Comparison of ENCODE assay signal across 8 cellular contexts in genomic region chr1:189429610-189430009, GRCh38.
A peak's percentile ranks its signal among the peaks of the same experiment; 100 is the strongest.
DNase-seq lines count a peak whose midpoint lies in the region; TF ChIP-seq lines count a peak whose summit lies in the region.

No MANE protein-coding gene starts in this region.

- H4K8ac ChIP-seq in mesenchymal stem cell (ENCODE audit: low read length) = no peak overlapping the region

- no peaks in the 10 kb centered on the region for H3K27me3 ChIP-seq in mesenchymal stem cell (ENCODE audit: control insufficient read depth in 1 of 2, insufficient read depth in 1 of 2, low read length in 2 of 2)

- no peak overlapping the region for H3K4me3 ChIP-seq in mesenchymal stem cell (ENCODE audit: insufficient read depth in 1 of 2, low read depth in 1 of 2, low read length in 2 of 2)

- H2BK12ac ChIP-seq in mesenchymal stem cell (ENCODE audit: low read length in 2 of 2) = no peak overlapping the region

- H3K27ac Mint-ChIP-seq in activated CD4-positive, alpha-beta T cell treated with anti-CD3 and anti-CD28 coated beads, Interleukin-2, amount 10 ng/mL, durations not matched to agents 7 days and 5 days = no peak overlapping the region

- no peak overlapping the region for H2BK120ac ChIP-seq in mesenchymal stem cell (ENCODE audit: low read depth, low read length)

- DNase-seq in GM10266 (ENCODE audit: extremely low spot score) = peak; percentile 13
- DNase-seq in LoVo (ENCODE audit: low spot score) = peak; percentile 15
- peak; percentile 1 for DNase-seq in mesenchymal stem cell
- no peak for DNase-seq in stimulated activated CD4-positive, alpha-beta T cell treated with anti-CD3 and anti-CD28 coated beads, Interleukin-4, amount 100 ng/mL, for 24 hours
- DNase-seq in NCI-H1694 (lab: John Stamatoyannopoulos, UW) = no peak
- no peak for DNase-seq in activated CD4-positive, alpha-beta T cell treated with anti-CD3 and anti-CD28 coated beads, Interleukin-2, amount 10 ng/mL, durations not matched to agents 7 days and 5 days
- no peak for DNase-seq in activated CD4-positive, CD25-positive, alpha-beta regulatory T cell treated with anti-CD3 and anti-CD28 coated beads, Interleukin-2, amount 50 U/mL, for 72 hours

- no peak overlapping the region for H3K9ac ChIP-seq in mesenchymal stem cell (ENCODE audit: low read length)

- no peak overlapping the region for H3K4ac ChIP-seq in mesenchymal stem cell (ENCODE audit: low read depth in 1 of 2, low read length in 2 of 2)

- no peak overlapping the region for H3K23ac ChIP-seq in mesenchymal stem cell (ENCODE audit: low read length in 2 of 2)

- H3K79me1 ChIP-seq in mesenchymal stem cell (replicated peaks; ENCODE audit: low read length, poor library complexity, severe bottlenecking) = no peaks in the 10 kb centered on the region

- H3K36me3 Mint-ChIP-seq in activated CD4-positive, alpha-beta T cell treated with anti-CD3 and anti-CD28 coated beads, Interleukin-2, amount 10 ng/mL, durations not matched to agents 7 days and 5 days (ENCODE audit: low read depth) = no peaks in the 10 kb centered on the region

- H3K14ac ChIP-seq in mesenchymal stem cell (ENCODE audit: low read length in 2 of 2) = no peak overlapping the region

- POLR2A ChIA-PET in activated CD4-positive, alpha-beta T cell treated with anti-CD3 and anti-CD28 coated beads, Interleukin-2, amount 10 ng/mL, durations not matched to agents 7 days and 5 days (lab: Charles Lee) = no interaction called here

- H3K9me3 Mint-ChIP-seq in activated CD4-positive, alpha-beta T cell treated with anti-CD3 and anti-CD28 coated beads, Interleukin-2, amount 10 ng/mL, durations not matched to agents 7 days and 5 days = no peaks in the 10 kb centered on the region

- no peak overlapping the region for H3K4me3 Mint-ChIP-seq in activated CD4-positive, alpha-beta T cell treated with anti-CD3 and anti-CD28 coated beads, Interleukin-2, amount 10 ng/mL, durations not matched to agents 7 days and 5 days

- no peak overlapping the region for H3K4me2 ChIP-seq in mesenchymal stem cell (ENCODE audit: low read length, poor library complexity, severe bottlenecking)

- H2AK5ac ChIP-seq in mesenchymal stem cell (ENCODE audit: low read length, severe bottlenecking) = no peak overlapping the region

- WGBS in mesenchymal stem cell = 55% methylated on average over 3 of the region's 4 CpGs

- H2BK5ac ChIP-seq in mesenchymal stem cell (ENCODE audit: low read depth, low read length, poor library complexity, severe bottlenecking) = no peak overlapping the region

- no peaks in the 10 kb centered on the region for H3K4me1 ChIP-seq in mesenchymal stem cell (ENCODE audit: control insufficient read depth, insufficient read depth, low read depth, low read length)

- no peaks in the 10 kb centered on the region for H3K9me3 ChIP-seq in mesenchymal stem cell (ENCODE audit: control insufficient read depth, low read length)

- no peaks in the 10 kb centered on the region for H3K27me3 Mint-ChIP-seq in activated CD4-positive, alpha-beta T cell treated with anti-CD3 and anti-CD28 coated beads, Interleukin-2, amount 10 ng/mL, durations not matched to agents 7 days and 5 days

- H3K27ac ChIP-seq in VCaP (no peak overlapping the region), mesenchymal stem cell (ENCODE audit: low read length, poor library complexity, severe bottlenecking) (no peak overlapping the region)

- TF ChIP-seq CTCF in GM10266 (IDR thresholded peaks at IDR 0.05; ENCODE audit: control insufficient read depth, insufficient read depth, low read depth, missing control alignments) (peak; percentile 57), VCaP (conservative IDR thresholded peaks at IDR 0.05) (peak; percentile 75)

- H3K4me1 Mint-ChIP-seq in activated CD4-positive, alpha-beta T cell treated with anti-CD3 and anti-CD28 coated beads, Interleukin-2, amount 10 ng/mL, durations not matched to agents 7 days and 5 days = no peaks in the 10 kb centered on the region

- no peak overlapping the region for H2AFZ ChIP-seq in mesenchymal stem cell (ENCODE audit: low read depth, low read length)

- CTCF ChIA-PET in activated CD4-positive, alpha-beta T cell treated with anti-CD3 and anti-CD28 coated beads, Interleukin-2, amount 10 ng/mL, durations not matched to agents 7 days and 5 days (lab: Charles Lee) = no interaction called here

- no peak overlapping the region for H2BK15ac ChIP-seq in mesenchymal stem cell (ENCODE audit: low read depth, poor library complexity, severe bottlenecking)

- no peak overlapping the region for H3K18ac ChIP-seq in mesenchymal stem cell (ENCODE audit: low read depth in 1 of 2, low read length in 2 of 2)

- H4K91ac ChIP-seq in mesenchymal stem cell (ENCODE audit: low read length) = no peak overlapping the region

- no peaks in the 10 kb centered on the region for H3K36me3 ChIP-seq in mesenchymal stem cell (ENCODE audit: control insufficient read depth in 1 of 2, insufficient read depth in 2 of 2, low read depth in 1 of 2, low read length in 2 of 2)

Comparison
In these comparisons a context has a peak if more than half of its experiments do, and no peak if none do; other contexts are left out.
1. DNase-seq: peak in GM10266 (single experiment), LoVo (single experiment) and mesenchymal stem cell (single experiment); none in stimulated activated CD4-positive, alpha-beta T cell treated with anti-CD3 and anti-CD28 coated beads, Interleukin-4, amount 100 ng/mL, for 24 hours (single experiment), NCI-H1694 (single experiment), activated CD4-positive, alpha-beta T cell treated with anti-CD3 and anti-CD28 coated beads, Interleukin-2, amount 10 ng/mL, durations not matched to agents 7 days and 5 days (single experiment) and activated CD4-positive, CD25-positive, alpha-beta regulatory T cell treated with anti-CD3 and anti-CD28 coated beads, Interleukin-2, amount 50 U/mL, for 72 hours (single experiment).